12 cellular contexts compared by ENCODE assay signal in genomic region chr5:142426676-142427364, GRCh38.
DNase-seq lines count a peak whose midpoint lies in the region; ATAC-seq and TF ChIP-seq lines count a peak whose summit lies in the region.
"Had no signal": no experiment of that assay in that cellular context is flagged by ENCODE, and none has a peak within 500 bp of the region (broad histone marks: within the 10 kb centered on the region; RNA-seq: fewer than 3 reads in every experiment).

No MANE protein-coding gene starts in this region.

- peak overlapping the region; percentile 47 for H3K4me3 Mint-ChIP-seq in activated naive CD8-positive, alpha-beta T cell treated with anti-CD3 and anti-CD28 coated beads, Interleukin-2, amount 10 ng/mL, durations not matched to agents 7 days and 5 days
- no peak overlapping the region for H3K4me3 Mint-ChIP-seq in activated naive CD8-positive, alpha-beta T cell treated with anti-CD3 and anti-CD28 coated beads for 36 hours
- H3K4me3 Mint-ChIP-seq: activated CD8-positive, alpha-beta memory T cell treated with anti-CD3 and anti-CD28 coated beads, Interleukin-2, amount 10 ng/mL, durations not matched to agents 7 days and 5 days; type B pancreatic cell had no signal

- H3K27ac ChIP-seq in lung (ENCODE audit: low read depth in 1 of 2, low read length in 1 of 2) (peak overlapping the region; percentile 54 to 79), thyroid gland (peak overlapping the region; percentile 27 to 58 (median 49))

- peaks cover 5% of the 10 kb centered on the region for H3K9me3 Mint-ChIP-seq in activated naive CD8-positive, alpha-beta T cell treated with anti-CD3 and anti-CD28 coated beads, Interleukin-2, amount 10 ng/mL, durations not matched to agents 7 days and 5 days
- H3K9me3 Mint-ChIP-seq in activated naive CD8-positive, alpha-beta T cell treated with anti-CD3 and anti-CD28 coated beads for 36 hours: peaks cover 3% of the 10 kb centered on the region
- H3K9me3 Mint-ChIP-seq: type B pancreatic cell had no signal

- H3K27me3 ChIP-seq in lung (ENCODE audit: control insufficient read depth, insufficient read depth) (no peaks in the 10 kb centered on the region), thyroid gland (no peaks in the 10 kb centered on the region)

- H3K4me3 ChIP-seq in lung (no peak overlapping the region), thyroid gland (replicated peaks in 1 of 3) (no peak overlapping the region)

- H3K36me3 ChIP-seq in lung (ENCODE audit: control insufficient read depth in 2 of 2, insufficient read depth in 2 of 2, low read length in 2 of 2) (no peaks in the 10 kb centered on the region), thyroid gland (no peaks in the 10 kb centered on the region)

- POLR2A ChIA-PET in activated naive CD8-positive, alpha-beta T cell treated with anti-CD3 and anti-CD28 coated beads, Interleukin-2, amount 10 ng/mL, durations not matched to agents 7 days and 5 days (lab: Charles Lee): no interaction called here

- no peak for TF ChIP-seq POLR2A in thyroid gland (IDR thresholded peaks at IDR 0.05)

- no peak for ATAC-seq in activated naive CD8-positive, alpha-beta T cell treated with anti-CD3 and anti-CD28 coated beads, Interleukin-2, amount 10 ng/mL, durations not matched to agents 7 days and 5 days (ENCODE audit: low read depth)
- no peak for ATAC-seq in lung (ENCODE audit: insufficient read depth, low FRiP score)

- WGBS in lung, 2 donors: 58 to 61% methylated on average over 14 of the region's 14 CpGs
- 64 to 65% methylated on average over 14 of the region's 14 CpGs for WGBS in thyroid gland, 2 donors

- DNase-seq in activated naive CD8-positive, alpha-beta T cell treated with anti-CD3 and anti-CD28 coated beads, Interleukin-2, amount 10 ng/mL, durations not matched to agents 7 days and 5 days: no peak
- no peak for DNase-seq in activated naive CD8-positive, alpha-beta T cell treated with anti-CD3 and anti-CD28 coated beads for 36 hours
- peak; percentile 83 for DNase-seq in dermis blood vessel endothelial cell
- no peak for DNase-seq in lung (ENCODE audit: low spot score)
- DNase-seq in thyroid gland: no peak
- DNase-seq in activated effector memory CD4-positive, alpha-beta T cell treated with anti-CD3 and anti-CD28 coated beads, Interleukin-2, amount 50 U/mL, for 16 hours: no peak
- DNase-seq in GM10266 (ENCODE audit: extremely low spot score): no peak
- no peak for DNase-seq in NCI-H510A (lab: John Stamatoyannopoulos, UW)
- DNase-seq: GF-D8, NCI-H526 had no signal

- H3K4me1 Mint-ChIP-seq in activated naive CD8-positive, alpha-beta T cell treated with anti-CD3 and anti-CD28 coated beads, Interleukin-2, amount 10 ng/mL, durations not matched to agents 7 days and 5 days: peaks cover 34% of the 10 kb centered on the region
- peaks cover 20% of the 10 kb centered on the region for H3K4me1 Mint-ChIP-seq in activated naive CD8-positive, alpha-beta T cell treated with anti-CD3 and anti-CD28 coated beads for 36 hours

- peaks cover 3% of the 10 kb centered on the region for H3K36me3 Mint-ChIP-seq in activated naive CD8-positive, alpha-beta T cell treated with anti-CD3 and anti-CD28 coated beads, Interleukin-2, amount 10 ng/mL, durations not matched to agents 7 days and 5 days
- H3K36me3 Mint-ChIP-seq in activated naive CD8-positive, alpha-beta T cell treated with anti-CD3 and anti-CD28 coated beads for 36 hours: no peaks in the 10 kb centered on the region
- H3K36me3 Mint-ChIP-seq: type B pancreatic cell had no signal

- peaks cover 3% of the 10 kb centered on the region for H3K27me3 Mint-ChIP-seq in activated naive CD8-positive, alpha-beta T cell treated with anti-CD3 and anti-CD28 coated beads, Interleukin-2, amount 10 ng/mL, durations not matched to agents 7 days and 5 days
- no peaks in the 10 kb centered on the region for H3K27me3 Mint-ChIP-seq in activated naive CD8-positive, alpha-beta T cell treated with anti-CD3 and anti-CD28 coated beads for 36 hours
- H3K27me3 Mint-ChIP-seq: activated CD8-positive, alpha-beta memory T cell treated with anti-CD3 and anti-CD28 coated beads, Interleukin-2, amount 10 ng/mL, durations not matched to agents 7 days and 5 days; type B pancreatic cell had no signal

- no peak for TF ChIP-seq CTCF in lung (IDR thresholded peaks at IDR 0.05; ENCODE audit: control extremely low read depth, extremely low read depth)
- TF ChIP-seq CTCF in thyroid gland (IDR thresholded peaks at IDR 0.05): no peak
- TF ChIP-seq CTCF in GM10266 (IDR thresholded peaks at IDR 0.05; ENCODE audit: control insufficient read depth, insufficient read depth, low read depth, missing control alignments): no peak

- intact Hi-C loops in thyroid gland (cut with DNase I): no loop called here

- peaks cover 4% of the 10 kb centered on the region in 2 donors for H3K4me1 ChIP-seq in lung (ENCODE audit: control insufficient read depth in 2 of 2, insufficient read depth in 2 of 2, low read length in 2 of 2)
- peaks cover 1 to 5% of the 10 kb centered on the region in 2 donors for H3K4me1 ChIP-seq in thyroid gland

- peak overlapping the region; percentile 48 for H3K27ac Mint-ChIP-seq in activated naive CD8-positive, alpha-beta T cell treated with anti-CD3 and anti-CD28 coated beads, Interleukin-2, amount 10 ng/mL, durations not matched to agents 7 days and 5 days
- no peak overlapping the region for H3K27ac Mint-ChIP-seq in activated naive CD8-positive, alpha-beta T cell treated with anti-CD3 and anti-CD28 coated beads for 36 hours
- H3K27ac Mint-ChIP-seq: activated CD8-positive, alpha-beta memory T cell treated with anti-CD3 and anti-CD28 coated beads, Interleukin-2, amount 10 ng/mL, durations not matched to agents 7 days and 5 days; type B pancreatic cell had no signal

- H3K9me3 ChIP-seq in lung (ENCODE audit: control insufficient read depth in 2 of 2, insufficient read depth in 1 of 2, low read length in 1 of 2) (peaks cover 0 to 1% of the 10 kb centered on the region in 2 donors), thyroid gland (no peaks in the 10 kb centered on the region)
